ENCODE assay signal across 8 cellular contexts in genomic region chr6:125910518-125910917, GRCh38. TPM values are rescaled to one million over a fixed set of nuclear protein-coding genes. Genes with fewer than 3 reads are reported as not detected.
DNase-seq lines count a peak whose midpoint lies in the region; ATAC-seq lines count a peak whose summit lies in the region.

No MANE protein-coding gene starts in this region.

- peaks cover 8% of the 10 kb centered on the region for H3K79me1 ChIP-seq in trophoblast cell (ENCODE audit: low read length)

- H3K9me3 ChIP-seq in SJCRH30 (replicated peaks): no peaks in the 10 kb centered on the region
- no peaks in the 10 kb centered on the region for H3K9me3 ChIP-seq in mucosa of rectum (ENCODE audit: control insufficient read depth in 2 of 2, low read length in 2 of 2)
- H3K9me3 ChIP-seq in trophoblast cell (ENCODE audit: insufficient read depth, low read depth, low read length): no peaks in the 10 kb centered on the region

- H4K12ac ChIP-seq in trophoblast cell (ENCODE audit: low read depth, low read length): no peak overlapping the region

- H3K4me3 ChIP-seq in SJCRH30 (no peak overlapping the region), mucosa of rectum (ENCODE audit: low read length in 2 of 2) (no peak overlapping the region), trophoblast cell (ENCODE audit: low read depth, low read length) (no peak overlapping the region)

- DNase-seq in SJCRH30: no peak
- no peak for DNase-seq in trophoblast cell
- no peak for DNase-seq in activated effector memory CD4-positive, alpha-beta T cell treated with anti-CD3 and anti-CD28 coated beads, Interleukin-2, amount 50 U/mL, for 16 hours
- no peak for DNase-seq in head of caudate nucleus
- DNase-seq in NCI-H2171 (lab: John Stamatoyannopoulos, UW): no peak

- no peak overlapping the region for H4K8ac ChIP-seq in trophoblast cell (ENCODE audit: low read depth, low read length)

- peak overlapping the region; percentile 32 for H3K27ac ChIP-seq in SJCRH30
- peak overlapping the region; percentile 44 to 53 for H3K27ac ChIP-seq in mucosa of rectum (ENCODE audit: low read depth in 2 of 2, low read length in 2 of 2)
- H3K27ac ChIP-seq in trophoblast cell (ENCODE audit: low read depth, low read length): no peak overlapping the region

- no peak overlapping the region for H2BK120ac ChIP-seq in trophoblast cell (ENCODE audit: insufficient read depth, low read length, poor library complexity)

- H3K4me2 ChIP-seq in trophoblast cell (ENCODE audit: low read length): no peak overlapping the region

- intact Hi-C loops in head of caudate nucleus (cut with DNase I): no loop called here

- no peak overlapping the region for H3K23ac ChIP-seq in trophoblast cell (ENCODE audit: low read length)

- no peak overlapping the region for H2BK12ac ChIP-seq in trophoblast cell (ENCODE audit: low read length)

- H3K27me3 ChIP-seq in SJCRH30 (no peaks in the 10 kb centered on the region), mucosa of rectum (ENCODE audit: control insufficient read depth in 2 of 2, insufficient read depth in 2 of 2, low read length in 2 of 2) (no peaks in the 10 kb centered on the region), trophoblast cell (ENCODE audit: insufficient read depth, low read length) (no peaks in the 10 kb centered on the region)

- no peak overlapping the region for H2AFZ ChIP-seq in trophoblast cell (ENCODE audit: insufficient read depth, low read length, poor library complexity)

- H3K9ac ChIP-seq in mucosa of rectum (ENCODE audit: low read depth in 1 of 2, low read length in 2 of 2): no peak overlapping the region
- H3K9ac ChIP-seq in trophoblast cell (ENCODE audit: low read length): no peak overlapping the region

- no peak overlapping the region for H4K91ac ChIP-seq in trophoblast cell (ENCODE audit: low read depth, low read length)

- H3K4me1 ChIP-seq in SJCRH30 (peaks cover 50% of the 10 kb centered on the region), mucosa of rectum (ENCODE audit: control insufficient read depth in 2 of 2, insufficient read depth in 2 of 2, low read length in 2 of 2) (peaks cover 10 to 25% of the 10 kb centered on the region in 2 donors), trophoblast cell (ENCODE audit: control insufficient read depth in 1 of 2, insufficient read depth in 2 of 2, low read length in 2 of 2) (peaks cover 2% of the 10 kb centered on the region in 2 experiments)

- ATAC-seq in GM18907 (IDR thresholded peaks at IDR 0.05; ENCODE audit: unreplicated experiment) (peak; percentile 98), HG02642 (IDR thresholded peaks at IDR 0.05; ENCODE audit: poor library complexity, unreplicated experiment) (peak; percentile 98)

- no peak overlapping the region for H3K4ac ChIP-seq in trophoblast cell (ENCODE audit: low read depth, low read length)

- no peak overlapping the region for H3K14ac ChIP-seq in trophoblast cell (ENCODE audit: low read length)

- H3K18ac ChIP-seq in trophoblast cell (ENCODE audit: low read length): no peak overlapping the region

- no CpG with 5 or more reads among the region's 3 CpGs for WGBS in trophoblast cell (ENCODE audit: extremely low coverage, insufficient coverage, insufficient read length)

- H3K36me3 ChIP-seq in SJCRH30 (no peaks in the 10 kb centered on the region), mucosa of rectum (ENCODE audit: control insufficient read depth in 2 of 2, insufficient read depth in 2 of 2, low read length in 2 of 2) (peaks cover 0 to 4% of the 10 kb centered on the region in 2 donors), trophoblast cell (ENCODE audit: control insufficient read depth in 1 of 2, insufficient read depth in 2 of 2, low read length in 2 of 2) (peaks cover 0 to 3% of the 10 kb centered on the region in 2 experiments)

- no peaks in the 10 kb centered on the region for H3K79me2 ChIP-seq in trophoblast cell (ENCODE audit: control insufficient read depth, insufficient read depth, low read length, poor library complexity)

- no peak overlapping the region for H2BK5ac ChIP-seq in trophoblast cell (ENCODE audit: low read depth, low read length, poor library complexity)

- H2AK5ac ChIP-seq in trophoblast cell (ENCODE audit: low read length): no peak overlapping the region

RNA-seq across cellular contexts. Expression of gene HINT3, which starts 46.1 kb away (rescaled TPM):
- total RNA-seq in SJCRH30 (2014; rRNA removed; shearing (Covaris generic)): 7.9 and 8.8 TPM in 2 replicates
- polyA plus RNA-seq in trophoblast cell (2013): 6.9 TPM in 2 replicates
